1 cellular context compared by ENCODE assay signal in the genomic region with DNA sequence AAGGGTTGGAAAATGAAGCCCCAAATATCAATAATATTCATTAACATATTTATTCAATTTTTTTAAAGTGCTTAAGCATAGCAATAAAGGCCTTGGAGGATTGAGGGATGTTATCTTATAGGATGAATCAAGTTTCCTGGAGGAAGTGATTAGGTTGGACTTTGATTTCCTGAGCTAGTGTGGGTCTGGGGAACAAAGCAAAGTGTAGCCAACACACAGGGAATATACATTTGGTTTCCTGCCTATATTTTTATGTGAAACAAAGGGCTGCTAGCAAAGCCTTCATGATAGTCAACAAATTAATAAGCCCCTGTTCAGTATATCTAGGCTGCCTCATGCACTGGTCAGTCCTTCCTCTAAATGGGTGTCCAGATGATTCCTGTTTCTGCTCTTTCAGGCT.
TF ChIP-seq lines count a peak whose summit lies in the region.

No MANE protein-coding gene starts in this region.

TF ChIP-seq in IMR-90, 13 proteins besides CTCF, POLR2A, EP300 and RAD21 (continued from another document):
- TF ChIP-seq, protein P1, sequence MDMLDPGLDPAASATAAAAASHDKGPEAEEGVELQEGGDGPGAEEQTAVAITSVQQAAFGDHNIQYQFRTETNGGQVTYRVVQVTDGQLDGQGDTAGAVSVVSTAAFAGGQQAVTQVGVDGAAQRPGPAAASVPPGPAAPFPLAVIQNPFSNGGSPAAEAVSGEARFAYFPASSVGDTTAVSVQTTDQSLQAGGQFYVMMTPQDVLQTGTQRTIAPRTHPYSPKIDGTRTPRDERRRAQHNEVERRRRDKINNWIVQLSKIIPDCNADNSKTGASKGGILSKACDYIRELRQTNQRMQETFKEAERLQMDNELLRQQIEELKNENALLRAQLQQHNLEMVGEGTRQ (IDR thresholded peaks at IDR 0.05; ENCODE audit: low read depth, low read length): no peak
- TF ChIP-seq FOS (IDR thresholded peaks at IDR 0.05; ENCODE audit: low read depth, low read length) (no peak), SMC3 (IDR thresholded peaks at IDR 0.05; ENCODE audit: low read depth, low read length) (no peak)
